ENCODE assay signal across 14 cellular contexts in the genomic region with DNA sequence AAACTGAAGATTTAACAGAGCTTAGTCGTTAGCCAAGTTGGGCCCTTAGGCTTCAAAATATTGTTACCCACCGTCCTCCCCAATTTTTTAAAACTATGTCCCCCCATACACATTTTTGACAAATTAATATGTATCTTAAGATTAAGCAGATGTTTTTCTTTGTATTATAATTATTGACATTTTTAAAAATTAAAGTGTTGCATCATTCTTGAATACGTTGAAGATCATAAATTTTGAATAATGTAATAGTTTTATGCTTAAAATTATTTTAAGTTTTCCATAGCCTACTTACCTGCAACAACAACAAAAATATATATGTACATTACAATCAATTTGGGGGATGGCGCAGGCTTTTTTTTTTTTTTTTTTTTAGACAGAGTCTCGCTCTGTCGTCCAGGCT. TPM values are rescaled to one million over a fixed set of nuclear protein-coding genes. Genes with fewer than 3 reads are reported as not detected.
A peak's percentile ranks its signal among the peaks of the same experiment; 100 is the strongest.
DNase-seq lines count a peak whose midpoint lies in the region; ATAC-seq, FAIRE-seq and TF ChIP-seq lines count a peak whose summit lies in the region.
"Had no signal": no experiment of that assay in that cellular context is flagged by ENCODE, and none has a peak within 500 bp of the region (broad histone marks: within the 10 kb centered on the region; RNA-seq: fewer than 3 reads in every experiment).

No MANE protein-coding gene starts in this region.

- no peak overlapping the region for H3K4me3 ChIP-seq in A549
- no peak overlapping the region for H3K4me3 ChIP-seq in astrocyte (ENCODE audit: insufficient read depth, low read depth, low read length)
- peak overlapping the region; percentile 75 for H3K4me3 ChIP-seq in iPS-18a (ENCODE audit: low read length)
- H3K4me3 ChIP-seq in A673 (ENCODE audit: low read depth, low read length, poor library complexity, severe bottlenecking), result no peak overlapping the region

- no peak overlapping the region for H3K27ac ChIP-seq in A549
- H3K27ac ChIP-seq in H9 (ENCODE audit: insufficient read length, low read depth, low read length), result no peak overlapping the region
- no peak overlapping the region for H3K27ac ChIP-seq in astrocyte (ENCODE audit: low read depth, low read length)
- no peak overlapping the region for H3K27ac ChIP-seq in iPS-18a (ENCODE audit: low read length)
- H3K27ac ChIP-seq in A673 (ENCODE audit: low read depth, low read length, poor library complexity, severe bottlenecking), result no peak overlapping the region

- intact Hi-C loops in A673 (cut with micrococcal nuclease; ENCODE audit: unreplicated experiment), result no loop called here

- H2AFZ ChIP-seq in H9 (ENCODE audit: low read length), result no peak overlapping the region
- H2AFZ ChIP-seq in astrocyte (ENCODE audit: low read depth, low read length), result no peak overlapping the region

- no peak overlapping the region for H2BK20ac ChIP-seq in H9 (ENCODE audit: low read depth, low read length, poor library complexity, severe bottlenecking)

- DNase-seq in A549 (ENCODE audit: low read depth in 1 of 2, low spot score in 1 of 2) (no peak), H9 (no peak), astrocyte (ENCODE audit: low read depth) (no peak), activated T-cell treated with anti-CD3 and anti-CD28 coated beads for 4 hours (no peak), GM19238 (ENCODE audit: insufficient read length, low spot score) (no peak), A673 (ENCODE audit: low spot score) (no peak)
- DNase-seq: Caco-2, DMS53, HCEC 1CT, Kasumi-1, NCI-H187, NCI-H524 treated with DMSO at 0.1 percent for 48 hours had no signal

- H3K79me2 ChIP-seq in H9 (ENCODE audit: insufficient read depth, low read length) (no peaks in the 10 kb centered on the region), astrocyte (ENCODE audit: insufficient read depth, low read length) (no peaks in the 10 kb centered on the region)

- no peak overlapping the region for H3T11ph ChIP-seq in H9 (ENCODE audit: low read length)

- H3K18ac ChIP-seq in H9 (ENCODE audit: insufficient read length, low read depth, low read length), result no peak overlapping the region

- TF ChIP-seq CTCF in A549 (IDR thresholded peaks at IDR 0.05) (no peak), H9 (conservative IDR thresholded peaks at IDR 0.05) (no peak), astrocyte (IDR thresholded peaks at IDR 0.05; ENCODE audit: insufficient read depth, low read depth, low read length) (no peak), A673 (conservative IDR thresholded peaks at IDR 0.05; ENCODE audit: low read depth, low read length) (no peak)

- H3K27ac Mint-ChIP-seq in H9, result no peak overlapping the region
- H3K27ac Mint-ChIP-seq in astrocyte (ENCODE audit: unreplicated experiment), result no peak overlapping the region

- no peak overlapping the region for H4K8ac ChIP-seq in H9 (replicated peaks; ENCODE audit: insufficient read length, low read depth, low read length)

- H2BK15ac ChIP-seq in H9 (ENCODE audit: low read depth, low read length), result no peak overlapping the region

- H3K4me1 ChIP-seq in A549, result peaks cover 11% of the 10 kb centered on the region
- no peaks in the 10 kb centered on the region for H3K4me1 ChIP-seq in H9 (ENCODE audit: insufficient read depth, low read length)
- peaks cover 6% of the 10 kb centered on the region for H3K4me1 ChIP-seq in astrocyte (ENCODE audit: insufficient read depth, low read length)
- H3K4me1 ChIP-seq in iPS-18a (ENCODE audit: control insufficient read depth, low read depth, low read length), result peaks cover 3% of the 10 kb centered on the region
- no peaks in the 10 kb centered on the region for H3K4me1 ChIP-seq in A673 (ENCODE audit: insufficient read depth, low read length, poor library complexity, severe bottlenecking)

- H3K14ac ChIP-seq in H9 (ENCODE audit: insufficient read depth, low read length), result no peak overlapping the region

- H3K79me1 ChIP-seq in H9 (ENCODE audit: insufficient read depth, low read depth, low read length, poor library complexity, severe bottlenecking), result no peaks in the 10 kb centered on the region

- H3K4ac ChIP-seq in H9 (ENCODE audit: low read depth, low read length), result no peak overlapping the region

- TF ChIP-seq EP300 in A549 (IDR thresholded peaks at IDR 0.05), result no peak

- peaks cover 11% of the 10 kb centered on the region for H3K23me2 ChIP-seq in H9 (ENCODE audit: insufficient read length, low read depth, low read length, poor library complexity, severe bottlenecking)

- H3K9ac ChIP-seq in H9 (ENCODE audit: extremely low read depth, insufficient read length, low read length) (no peak overlapping the region), astrocyte (ENCODE audit: low read length) (no peak overlapping the region), iPS-18a (ENCODE audit: low read length) (no peak overlapping the region)

- H3K4me3 Mint-ChIP-seq in H9, result peak overlapping the region in 1 of 2 experiments; percentile 75; a peak in 2 of 5 replicates
- no peak overlapping the region for H3K4me3 Mint-ChIP-seq in astrocyte (ENCODE audit: unreplicated experiment)

- no peak overlapping the region for H3K23ac ChIP-seq in H9 (ENCODE audit: insufficient read length, low read depth, low read length)

- H3K4me2 ChIP-seq in A549, result peak overlapping the region; percentile 86; the same call in 2 of the 3 replicates
- peak overlapping the region; percentile 63 for H3K4me2 ChIP-seq in H9 (ENCODE audit: insufficient read depth, insufficient read length, low read length)
- peak overlapping the region; percentile 81 for H3K4me2 ChIP-seq in astrocyte (ENCODE audit: low read length)

- H2BK5ac ChIP-seq in H9 (ENCODE audit: insufficient read length, low read length), result no peak overlapping the region

- H3K36me3 Mint-ChIP-seq in H9 (ENCODE audit: insufficient read depth in 1 of 3, low read depth in 3 of 3) (no peaks in the 10 kb centered on the region), astrocyte (ENCODE audit: low read depth, unreplicated experiment) (no peaks in the 10 kb centered on the region)

- no TSS peak for BruUV-seq in A673 (replicated peaks; lab: Mats Ljungman, UMichigan)

- POLR2A ChIA-PET in A549 (lab: Yijun Ruan, JAX) (no interaction called here), A673 (lab: Charles Lee; ENCODE audit: low non-redundant PET) (no interaction called here)

- H2BK12ac ChIP-seq in H9 (ENCODE audit: insufficient read length, low read depth, low read length), result no peak overlapping the region

- TF ChIP-seq POLR2A in A549 (IDR thresholded peaks at IDR 0.05; ENCODE audit: low read length), result no peak

- FAIRE-seq in A549 (lab: Jason Lieb, UNC), result no peak
- no peak for FAIRE-seq in astrocyte (lab: Jason Lieb, UNC)

- H4K20me1 ChIP-seq in H9 (ENCODE audit: control insufficient read depth, insufficient read depth, insufficient read length) (no peaks in the 10 kb centered on the region), astrocyte (ENCODE audit: insufficient read depth, low read length) (no peaks in the 10 kb centered on the region)

- CTCF ChIA-PET in A549 (lab: Yijun Ruan, JAX), result interaction anchor here (1.1 kb wide), 1 partner anchor 12 kb away, joined by 3 read pairs; no protein-coding TSS in a partner anchor
- CTCF ChIA-PET in A673 (lab: Charles Lee), result no interaction called here

- H3K9me3 ChIP-seq in A549 (no peaks in the 10 kb centered on the region), H9 (ENCODE audit: control insufficient read depth, low read depth, low read length) (no peaks in the 10 kb centered on the region), astrocyte (ENCODE audit: insufficient read depth, low read depth, low read length) (no peaks in the 10 kb centered on the region), iPS-18a (ENCODE audit: control insufficient read depth, low read depth, low read length) (no peaks in the 10 kb centered on the region), A673 (ENCODE audit: low read depth, low read length, poor library complexity, severe bottlenecking) (no peaks in the 10 kb centered on the region)

- no peak overlapping the region for H4K91ac ChIP-seq in H9 (ENCODE audit: insufficient read length, low read depth, low read length)

- TF ChIP-seq RAD21 in A549 (conservative IDR thresholded peaks at IDR 0.05 in 1 of 2, IDR thresholded peaks at IDR 0.05 in 1 of 2), result no peak

- H3K36me3 ChIP-seq in astrocyte (ENCODE audit: insufficient read depth, low read length), result no peaks in the 10 kb centered on the region
- no peaks in the 10 kb centered on the region for H3K36me3 ChIP-seq in iPS-18a (ENCODE audit: control insufficient read depth, low read depth, low read length)
- no peaks in the 10 kb centered on the region for H3K36me3 ChIP-seq in A673 (ENCODE audit: insufficient read depth, low read length, poor library complexity, severe bottlenecking)

- 91% methylated on average over 6 of the region's 6 CpGs for WGBS in A549 (ENCODE audit: missing lambda C conversion rate)
- WGBS in H9 (ENCODE audit: extremely low coverage, insufficient read length, low lambda C conversion rate), result no CpG with 5 or more reads among the region's 6 CpGs

- no peak for ATAC-seq in A549
- ATAC-seq in HG03280 (IDR thresholded peaks at IDR 0.05; ENCODE audit: unreplicated experiment), result no peak

- no peak overlapping the region for H3K56ac ChIP-seq in H9 (ENCODE audit: insufficient read length, low read depth, low read length)

- no peak overlapping the region for H2AK5ac ChIP-seq in H9 (ENCODE audit: insufficient read length, low read length)

- H3K9me3 Mint-ChIP-seq in H9 (peaks cover 0 to 3% of the 10 kb centered on the region in 2 experiments; a peak in 1 of 5 replicates), astrocyte (ENCODE audit: unreplicated experiment) (peaks cover 4% of the 10 kb centered on the region)

- no peak overlapping the region for H2BK120ac ChIP-seq in H9 (ENCODE audit: low read depth, low read length, poor library complexity, severe bottlenecking)

- peaks cover 21% of the 10 kb centered on the region for H3K27me3 Mint-ChIP-seq in H9 (ENCODE audit: low read depth)
- H3K27me3 Mint-ChIP-seq in astrocyte (ENCODE audit: low read depth, unreplicated experiment), result peaks cover 21% of the 10 kb centered on the region

- peaks cover 14 to 20% of the 10 kb centered on the region in 2 experiments for H3K4me1 Mint-ChIP-seq in H9
- peaks cover 1% of the 10 kb centered on the region for H3K4me1 Mint-ChIP-seq in astrocyte (ENCODE audit: low read depth, unreplicated experiment)

- H4K5ac ChIP-seq in H9 (ENCODE audit: insufficient read length, low read depth, low read length), result no peak overlapping the region

- H3K27me3 ChIP-seq in H9 (ENCODE audit: insufficient read depth, low read length) (no peaks in the 10 kb centered on the region), astrocyte (ENCODE audit: insufficient read depth, low read length) (peaks cover 3% of the 10 kb centered on the region), iPS-18a (ENCODE audit: control insufficient read depth, insufficient read depth, low read length) (peaks cover 18% of the 10 kb centered on the region), A673 (replicated peaks; ENCODE audit: insufficient read depth, low read depth, low read length, poor library complexity) (no peaks in the 10 kb centered on the region)

RNA-seq across cellular contexts. Expression of a gene that starts 8.2 kb away (rescaled TPM):
- polyA plus RNA-seq in A549 (2011; rRNA removed), result 11.0 and 11.4 TPM in 2 replicates
- polyA plus RNA-seq in A549 (2012; cell fraction: cytosol; rRNA removed), result 5.0 and 5.7 TPM in 2 replicates
- polyA plus RNA-seq in A549 (2012; cell fraction: nucleus; rRNA removed), result 3.7 and 4.4 TPM in 2 replicates
- polyA plus RNA-seq in A549 (2017; fragmentation: RNase III; extraction: RNeasy Plus Mini Kit Qiagen cat#74134 plus additional on column Dnase treatment), result 3.1 to 3.9 TPM (median 3.7 TPM) in 3 replicates
- 5.3 and 6.1 TPM in 2 replicates for polyA minus RNA-seq in A549 (2011; rRNA and poly(A)+ RNA removed)
- total RNA-seq in H9 (2021), result 14.8 and 17.7 TPM in 2 replicates
- 2.0 and 2.3 TPM in 2 replicates for total RNA-seq in astrocyte
- 0.64 and 0.85 TPM in 2 replicates for total RNA-seq in A673 (2021)
